Comparison of ENCODE assay signal across 8 cellular contexts in genomic region chr19:10288662-10289166, GRCh38. TPM values are rescaled to one million over a fixed set of nuclear protein-coding genes. Genes with fewer than 3 reads are reported as not detected.
A peak's percentile ranks its signal among the peaks of the same experiment; 100 is the strongest.
DNase-seq lines count a peak whose midpoint lies in the region; ATAC-seq and TF ChIP-seq lines count a peak whose summit lies in the region.

No MANE protein-coding gene starts in this region.

- peaks cover 68% of the 10 kb centered on the region for H3K27me3 Mint-ChIP-seq in CD4-positive, CD25-positive, alpha-beta regulatory T cell
- H3K27me3 Mint-ChIP-seq in naive B cell, result peaks cover 47 to 67% (median 48%) of the 10 kb centered on the region in 3 donors

- H3K27ac ChIP-seq in CD4-positive, CD25-positive, alpha-beta regulatory T cell (ENCODE audit: insufficient read depth, low read length, poor library complexity, severe bottlenecking), result no peak overlapping the region

- H3K4me1 Mint-ChIP-seq in CD4-positive, CD25-positive, alpha-beta regulatory T cell, result peaks cover 0 to 76% (median 23%) of the 10 kb centered on the region in 4 donors
- peaks cover 42 to 73% (median 73%) of the 10 kb centered on the region in 3 donors for H3K4me1 Mint-ChIP-seq in naive B cell

- no peak overlapping the region for H3K4me3 ChIP-seq in CD4-positive, CD25-positive, alpha-beta regulatory T cell (ENCODE audit: low read depth, low read length)
- peak overlapping the region; percentile 15 to 51 for H3K4me3 ChIP-seq in cardiac fibroblast (replicated peaks in 1 of 2; ENCODE audit: low read depth in 2 of 2, low read length in 2 of 2)

- peaks cover 18% of the 10 kb centered on the region for H3K36me3 ChIP-seq in CD4-positive, CD25-positive, alpha-beta regulatory T cell (ENCODE audit: control insufficient read depth, insufficient read depth, low read length)

- H3K27ac Mint-ChIP-seq in CD4-positive, CD25-positive, alpha-beta regulatory T cell, result peak overlapping the region in 1 of 3 donors; percentile 32
- H3K27ac Mint-ChIP-seq in naive B cell, result peak overlapping the region; percentile 49 to 92 (median 70)

- H3K9me3 ChIP-seq in CD4-positive, CD25-positive, alpha-beta regulatory T cell (ENCODE audit: control insufficient read depth in 2 of 2, low read length in 2 of 2), result no peaks in the 10 kb centered on the region

- DNase-seq in CD4-positive, CD25-positive, alpha-beta regulatory T cell, result peak in 1 of 3 donors; percentile 71
- peak; percentile 72 for DNase-seq in HCEC 1CT
- DNase-seq in RPMI7951 (ENCODE audit: low read depth), result peak; percentile 71
- DNase-seq in cardiac fibroblast (ENCODE audit: low read depth in 2 of 2), result peak in 1 of 2 donors; percentile 36
- DNase-seq in naive B cell, result no peak

- peaks cover 74% of the 10 kb centered on the region for H3K4me1 ChIP-seq in CD4-positive, CD25-positive, alpha-beta regulatory T cell (ENCODE audit: control insufficient read depth, insufficient read depth, low read length, poor library complexity, severe bottlenecking)

- no peak for ATAC-seq in CD4-positive, CD25-positive, alpha-beta regulatory T cell (ENCODE audit: low read depth in 2 of 2)
- ATAC-seq in naive B cell (ENCODE audit: low read depth in 2 of 2) (no peak), GM19467 (IDR thresholded peaks at IDR 0.05; ENCODE audit: unreplicated experiment) (no peak), HG03025 (IDR thresholded peaks at IDR 0.05; ENCODE audit: low FRiP score, unreplicated experiment) (no peak), GM21528 (IDR thresholded peaks at IDR 0.05; ENCODE audit: low FRiP score, unreplicated experiment) (no peak)

- peaks cover 16% of the 10 kb centered on the region for H3K36me3 Mint-ChIP-seq in CD4-positive, CD25-positive, alpha-beta regulatory T cell
- peaks cover 9 to 22% of the 10 kb centered on the region in 2 donors for H3K36me3 Mint-ChIP-seq in naive B cell

- no peak for TF ChIP-seq CTCF in cardiac fibroblast (IDR thresholded peaks at IDR 0.05; ENCODE audit: low read depth, low read length)

- peaks cover 8% of the 10 kb centered on the region for H3K27me3 ChIP-seq in CD4-positive, CD25-positive, alpha-beta regulatory T cell (ENCODE audit: control insufficient read depth, insufficient read depth, low read length)

- peaks cover 0 to 4% (median 0%) of the 10 kb centered on the region in 7 donors for H3K9me3 Mint-ChIP-seq in CD4-positive, CD25-positive, alpha-beta regulatory T cell
- H3K9me3 Mint-ChIP-seq in naive B cell, result peaks cover 0 to 5% (median 0%) of the 10 kb centered on the region in 7 donors

- H3K4me3 Mint-ChIP-seq in CD4-positive, CD25-positive, alpha-beta regulatory T cell, result peak overlapping the region; percentile 82 to 92 (median 86)
- peak overlapping the region; percentile 75 to 93 (median 84) for H3K4me3 Mint-ChIP-seq in naive B cell

RNA-seq across cellular contexts. Expression of gene ICAM5, which starts 1.0 kb away (rescaled TPM):
- total RNA-seq in CD4-positive, CD25-positive, alpha-beta regulatory T cell, result 0.20 TPM
- polyA plus RNA-seq in CD4-positive, CD25-positive, alpha-beta regulatory T cell, result not detected
- total RNA-seq in RPMI7951 (2014; rRNA removed; shearing (Covaris generic)), result 12.0 and 15.8 TPM in 2 replicates
- polyA plus RNA-seq in naive B cell (ENCODE audit: low read depth in 6 of 6), result not detected

RNA-seq across cellular contexts. Expression of gene ICAM4, which starts 2.0 kb away (rescaled TPM):
- 0.67 TPM for total RNA-seq in CD4-positive, CD25-positive, alpha-beta regulatory T cell
- polyA plus RNA-seq in CD4-positive, CD25-positive, alpha-beta regulatory T cell, result under 1 TPM; 0.20 to 0.67 (median 0.41) TPM
- total RNA-seq in RPMI7951 (2014; rRNA removed; shearing (Covaris generic)), result 0.24 and 0.39 TPM in 2 replicates
- not detected for polyA plus RNA-seq in naive B cell (ENCODE audit: low read depth in 6 of 6)

RNA-seq across cellular contexts. Expression of gene ICAM1, which starts 17.8 kb away (rescaled TPM):
- 13.7 TPM for total RNA-seq in CD4-positive, CD25-positive, alpha-beta regulatory T cell
- 1 to 10 TPM; 4.8 to 8.2 (median 6.9) TPM for polyA plus RNA-seq in CD4-positive, CD25-positive, alpha-beta regulatory T cell
- total RNA-seq in RPMI7951 (2014; rRNA removed; shearing (Covaris generic)), result 75.1 and 81.1 TPM in 2 replicates
- polyA plus RNA-seq in naive B cell (ENCODE audit: low read depth in 6 of 6), result 1 to 10 TPM in 5 of 6 donors, not detected in 1; 2.5 to 4.9 (median 3.8) TPM

RNA-seq across cellular contexts. Expression of gene ZGLP1, which starts 20.9 kb away (rescaled TPM):
- 2.8 TPM for total RNA-seq in CD4-positive, CD25-positive, alpha-beta regulatory T cell
- polyA plus RNA-seq in CD4-positive, CD25-positive, alpha-beta regulatory T cell, result under 1 TPM in 1 of 4 donors, not detected in 3; 0.32 TPM
- total RNA-seq in RPMI7951 (2014; rRNA removed; shearing (Covaris generic)), result 0.88 and 1.2 TPM in 2 replicates
- polyA plus RNA-seq in naive B cell (ENCODE audit: low read depth in 6 of 6), result under 1 TPM in 2 of 6 donors, not detected in 4; 0.73 to 0.86 TPM

RNA-seq across cellular contexts. Expression of gene FDX2, which starts 27.1 kb away (rescaled TPM):
- total RNA-seq in CD4-positive, CD25-positive, alpha-beta regulatory T cell, result 3.5 TPM
- 10 to 100 TPM; 13.1 to 16.5 (median 13.5) TPM for polyA plus RNA-seq in CD4-positive, CD25-positive, alpha-beta regulatory T cell
- total RNA-seq in RPMI7951 (2014; rRNA removed; shearing (Covaris generic)), result 33.0 and 50.1 TPM in 2 replicates
- polyA plus RNA-seq in naive B cell (ENCODE audit: low read depth in 6 of 6), result 10 to 100 TPM; 12.9 to 36.6 (median 15.5) TPM

Comparison
In these comparisons a context has a peak if more than half of its experiments do, and no peak if none do; other contexts are left out.
1. RNA of gene ICAM5, which starts 1.0 kb away (total RNA-seq): 12.0 to 15.8 TPM in RPMI7951; 0.20 TPM in CD4-positive, CD25-positive, alpha-beta regulatory T cell (single experiment); every median in the first group is over 10 times any median in the second.